Comparison of ENCODE assay signal across 8 cellular contexts in the genomic region with DNA sequence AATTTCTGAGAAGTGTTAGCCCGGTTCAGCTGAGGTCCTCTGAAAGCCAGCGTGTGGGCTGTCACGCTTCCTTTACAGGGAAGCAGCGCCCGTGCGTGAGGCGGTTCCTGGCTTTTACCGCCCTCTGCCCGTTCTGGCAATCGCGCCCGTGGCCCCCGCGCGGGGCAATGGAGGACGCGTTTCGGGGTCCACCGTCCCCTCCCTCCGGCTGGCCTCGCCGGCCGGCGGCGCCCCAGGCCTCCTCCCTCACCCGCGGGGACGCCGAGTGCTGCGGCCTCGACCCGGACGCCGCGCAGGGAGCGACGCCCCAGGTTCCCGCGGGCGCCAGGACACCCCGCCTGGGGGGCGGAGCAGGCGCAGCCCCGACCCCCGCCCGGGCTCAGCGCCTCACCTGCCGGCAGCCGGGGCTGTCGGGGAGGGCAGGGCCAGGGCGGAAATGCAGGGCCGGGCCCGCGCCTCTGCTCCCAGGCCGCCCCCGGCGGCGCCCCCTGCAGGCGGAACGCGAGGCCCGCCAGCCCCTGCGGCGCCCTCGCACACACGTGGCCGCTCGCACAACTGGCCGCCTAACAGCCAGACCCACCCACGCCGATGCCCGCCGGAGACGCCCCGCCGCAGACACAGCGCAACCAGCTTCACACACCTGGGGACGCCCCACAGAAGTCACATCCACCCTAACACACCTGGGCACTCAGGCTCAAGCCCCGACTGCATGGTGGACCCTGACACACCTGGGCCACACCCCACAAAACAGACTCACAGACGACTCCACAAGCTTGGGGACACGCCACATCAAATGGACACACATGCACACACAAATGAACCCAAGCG. TPM values are rescaled to one million over a fixed set of nuclear protein-coding genes. Genes with fewer than 3 reads are reported as not detected.
A peak's percentile ranks its signal among the peaks of the same experiment; 100 is the strongest.
DNase-seq lines count a peak whose midpoint lies in the region; ATAC-seq lines count a peak whose summit lies in the region.

A gene (minus strand): TSS at position 440 of the 828 bp plus-strand sequence. CDS start 56,198 bp downstream, outside the sequence.

- H3K36me3 ChIP-seq in BLaER1 = no peaks in the 10 kb centered on the region

- H4K20me1 ChIP-seq in BLaER1 = no peaks in the 10 kb centered on the region

- DNase-seq in NCI-H69 (lab: John Stamatoyannopoulos, UW) (peak; percentile 98), epidermal melanocyte (ENCODE audit: insufficient read length, low spot score) (peak; percentile 54), mucosa of gallbladder (ENCODE audit: low spot score) (peak; percentile 60)
- peak; percentile 46 for DNase-seq in activated CD8-positive, alpha-beta memory T cell treated with anti-CD3 and anti-CD28 coated beads, Interleukin-2, amount 50 U/mL, for 1 hour (ENCODE audit: extremely low read depth)
- peak; percentile 91 for DNase-seq in stimulated activated CD8-positive, alpha-beta memory T cell treated with anti-CD3 and anti-CD28 coated beads, Interleukin-4, amount 100 ng/mL, for 48 hours

- H3K27ac ChIP-seq in BLaER1 = peak within 1 kb of the TSS; percentile 71

- peak within 1 kb of the TSS; percentile 73 for H3K9ac ChIP-seq in BLaER1

- peak; percentile 89 for ATAC-seq in GM18873 (IDR thresholded peaks at IDR 0.05; ENCODE audit: low FRiP score, unreplicated experiment)
- peak; percentile 93 for ATAC-seq in HG03108 (IDR thresholded peaks at IDR 0.05; ENCODE audit: unreplicated experiment)

- peaks cover 37% of the 10 kb centered on the region for H3K4me1 ChIP-seq in BLaER1

- H3K27me3 ChIP-seq in BLaER1 = no peaks in the 10 kb centered on the region

- no peaks in the 10 kb centered on the region; the same call in 1 of the 2 replicates for H3K9me3 ChIP-seq in BLaER1

- peak within 1 kb of the TSS; percentile 69 for H3K4me3 ChIP-seq in BLaER1

- peak within 1 kb of the TSS; percentile 86 for H3K4me2 ChIP-seq in BLaER1

RNA-seq across cellular contexts. Expression of the gene that starts here (rescaled TPM):
- 6.4 TPM for total RNA-seq in mucosa of gallbladder

Comparison
In these comparisons a context has a peak if more than half of its experiments do, and no peak if none do; other contexts are left out.
1. Peak in every context shown above with its lines: DNase-seq, ATAC-seq, H3K4me3 ChIP-seq and H3K27ac ChIP-seq.
2. DNase-seq: peak in every context shown above with its lines; median percentile 98 in NCI-H69; 91 in stimulated activated CD8-positive, alpha-beta memory T cell treated with anti-CD3 and anti-CD28 coated beads, Interleukin-4, amount 100 ng/mL, for 48 hours; 60 in mucosa of gallbladder; 54 in epidermal melanocyte; 46 in activated CD8-positive, alpha-beta memory T cell treated with anti-CD3 and anti-CD28 coated beads, Interleukin-2, amount 50 U/mL, for 1 hour.